In the genomic region with DNA sequence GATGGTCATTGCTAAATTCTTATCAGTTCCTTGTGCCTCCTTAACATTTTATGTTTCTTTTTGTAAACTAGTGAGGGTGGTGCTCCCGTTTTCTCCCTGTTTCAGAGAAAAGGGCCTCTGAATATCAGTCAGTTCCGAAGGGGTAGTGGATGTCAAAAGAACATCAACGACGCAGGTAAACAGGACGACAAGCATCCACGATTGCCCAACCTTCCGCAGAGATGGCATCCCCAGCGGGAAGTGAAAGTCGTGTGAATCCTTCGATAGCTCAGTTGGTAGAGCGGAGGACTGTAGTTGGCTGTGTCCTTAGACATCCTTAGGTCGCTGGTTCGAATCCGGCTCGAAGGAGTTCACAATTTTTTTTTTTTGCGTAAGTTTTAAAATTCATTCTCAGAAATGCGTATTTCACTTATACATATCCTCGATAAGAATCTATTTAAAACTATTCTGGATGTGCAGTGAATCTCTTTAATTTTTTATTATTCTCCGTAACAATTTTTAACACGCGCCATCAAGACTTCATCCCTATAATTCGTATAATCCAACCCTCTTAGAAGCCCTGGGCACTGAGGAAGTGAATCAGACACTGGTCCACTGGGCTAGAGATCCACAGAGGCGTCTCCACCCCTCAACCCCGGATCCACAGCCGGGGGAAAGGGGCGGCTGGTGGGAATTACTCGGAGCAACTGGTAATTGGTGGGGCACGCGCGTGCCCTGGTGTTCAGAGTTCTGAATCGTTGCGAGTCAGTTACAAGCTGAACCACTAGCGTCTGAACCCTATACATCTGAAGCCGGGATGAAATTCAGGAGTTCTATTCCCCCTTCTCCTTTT, we compare ENCODE assay signal across 8 cellular contexts. TPM values are rescaled to one million over a fixed set of nuclear protein-coding genes. Genes with fewer than 3 reads are reported as not detected.
DNase-seq lines count a peak whose midpoint lies in the region; ATAC-seq lines count a peak whose summit lies in the region.

No MANE protein-coding gene starts in this region.

- H3K18ac ChIP-seq in mesenchymal stem cell (ENCODE audit: low read depth in 1 of 2, low read length in 2 of 2): no peak overlapping the region

- peak overlapping the region; percentile 100 for H3K27ac Mint-ChIP-seq in effector memory CD8-positive, alpha-beta T cell

- H3K4ac ChIP-seq in mesenchymal stem cell (ENCODE audit: low read depth in 1 of 2, low read length in 2 of 2): no peak overlapping the region

- peaks cover 0 to 28% (median 21%) of the 10 kb centered on the region in 10 experiments; a peak in 18 of 20 replicates for H3K4me1 ChIP-seq in BLaER1 treated with 17β-estradiol and CSF1 and Interleukin-3, amounts not matched to agents 10 nM and 100 nM
- H3K4me1 ChIP-seq in mesenchymal stem cell (ENCODE audit: control insufficient read depth, insufficient read depth, low read depth, low read length): no peaks in the 10 kb centered on the region

- H2BK120ac ChIP-seq in mesenchymal stem cell (ENCODE audit: low read depth, low read length): no peak overlapping the region

- H3K9me3 ChIP-seq in BLaER1 treated with 17β-estradiol and CSF1 and Interleukin-3, amounts not matched to agents 10 nM and 100 nM (replicated peaks in 1 of 11): peaks cover 0 to 7% (median 0%) of the 10 kb centered on the region in 11 experiments; a peak in 4 of 22 replicates
- no peaks in the 10 kb centered on the region for H3K9me3 ChIP-seq in mesenchymal stem cell (ENCODE audit: control insufficient read depth, low read length)

- H3K23ac ChIP-seq in mesenchymal stem cell (ENCODE audit: low read length in 2 of 2): no peak overlapping the region

- peaks cover 51% of the 10 kb centered on the region for H3K36me3 Mint-ChIP-seq in effector memory CD8-positive, alpha-beta T cell (ENCODE audit: insufficient read depth)

- ATAC-seq in GM19455 (IDR thresholded peaks at IDR 0.05; ENCODE audit: unreplicated experiment): peak; percentile 77
- peak; percentile 80 for ATAC-seq in effector memory CD8-positive, alpha-beta T cell (replicated peaks)

- H3K79me1 ChIP-seq in mesenchymal stem cell (replicated peaks; ENCODE audit: low read length, poor library complexity, severe bottlenecking): no peaks in the 10 kb centered on the region

- H3K4me2 ChIP-seq in BLaER1 treated with 17β-estradiol and CSF1 and Interleukin-3, amounts not matched to agents 10 nM and 100 nM: peak overlapping the region; percentile 47 to 82 (median 67)
- H3K4me2 ChIP-seq in mesenchymal stem cell (ENCODE audit: low read length, poor library complexity, severe bottlenecking): peak overlapping the region; percentile 48

- no peaks in the 10 kb centered on the region for H4K20me1 ChIP-seq in BLaER1 treated with 17β-estradiol and CSF1 and Interleukin-3, amounts not matched to agents 10 nM and 100 nM

- no peaks in the 10 kb centered on the region for H3K36me3 ChIP-seq in BLaER1 treated with 17β-estradiol and CSF1 and Interleukin-3, amounts not matched to agents 10 nM and 100 nM
- no peaks in the 10 kb centered on the region for H3K36me3 ChIP-seq in mesenchymal stem cell (ENCODE audit: control insufficient read depth in 1 of 2, insufficient read depth in 2 of 2, low read depth in 1 of 2, low read length in 2 of 2)

- under 1% methylated on average over 24 of the region's 34 CpGs for WGBS in mesenchymal stem cell

- H3K4me3 Mint-ChIP-seq in effector memory CD8-positive, alpha-beta T cell: peak overlapping the region; percentile 97 to 98

- H2BK15ac ChIP-seq in mesenchymal stem cell (ENCODE audit: low read depth, poor library complexity, severe bottlenecking): no peak overlapping the region

- no peaks in the 10 kb centered on the region for H3K27me3 ChIP-seq in BLaER1 treated with 17β-estradiol and CSF1 and Interleukin-3, amounts not matched to agents 10 nM and 100 nM
- no peaks in the 10 kb centered on the region for H3K27me3 ChIP-seq in mesenchymal stem cell (ENCODE audit: control insufficient read depth in 1 of 2, insufficient read depth in 1 of 2, low read length in 2 of 2)

- peaks cover 7 to 10% of the 10 kb centered on the region in 2 donors for H3K27me3 Mint-ChIP-seq in effector memory CD8-positive, alpha-beta T cell

- H4K91ac ChIP-seq in mesenchymal stem cell (ENCODE audit: low read length): no peak overlapping the region

- H3K4me3 ChIP-seq in BLaER1 treated with 17β-estradiol and CSF1 and Interleukin-3, amounts not matched to agents 10 nM and 100 nM: peak overlapping the region; percentile 51 to 74 (median 66)
- peak overlapping the region; percentile 48 to 92 for H3K4me3 ChIP-seq in mesenchymal stem cell (ENCODE audit: insufficient read depth in 1 of 2, low read depth in 1 of 2, low read length in 2 of 2)

- H3K14ac ChIP-seq in mesenchymal stem cell (ENCODE audit: low read length in 2 of 2): no peak overlapping the region

- peaks cover 17 to 19% of the 10 kb centered on the region in 2 donors for H3K4me1 Mint-ChIP-seq in effector memory CD8-positive, alpha-beta T cell (ENCODE audit: low read depth in 2 of 2)

- H2BK5ac ChIP-seq in mesenchymal stem cell (ENCODE audit: low read depth, low read length, poor library complexity, severe bottlenecking): no peak overlapping the region

- H2AFZ ChIP-seq in mesenchymal stem cell (ENCODE audit: low read depth, low read length): no peak overlapping the region

- peak overlapping the region; percentile 40 for H4K8ac ChIP-seq in mesenchymal stem cell (ENCODE audit: low read length)

- H2BK12ac ChIP-seq in mesenchymal stem cell (ENCODE audit: low read length in 2 of 2): no peak overlapping the region

- H3K27ac ChIP-seq in BLaER1 treated with 17β-estradiol and CSF1 and Interleukin-3, amounts not matched to agents 10 nM and 100 nM: peak overlapping the region in 5 of 11 experiments; percentile 17 to 54 (median 37); a peak in 5 of 22 replicates
- peak overlapping the region; percentile 41 for H3K27ac ChIP-seq in mesenchymal stem cell (ENCODE audit: low read length, poor library complexity, severe bottlenecking)

- H2AK5ac ChIP-seq in mesenchymal stem cell (ENCODE audit: low read length, severe bottlenecking): no peak overlapping the region

- DNase-seq in HT-29 (ENCODE audit: low spot score) (peak; percentile 99), NK-92 (lab: John Stamatoyannopoulos, UW; ENCODE audit: unreplicated experiment) (peak; percentile 74), mesenchymal stem cell (peak; percentile 93)
- DNase-seq in activated CD8-positive, alpha-beta memory T cell treated with anti-CD3 and anti-CD28 coated beads for 1 hour (ENCODE audit: extremely low read depth in 1 of 2, low read depth in 1 of 2): peak; percentile 97
- DNase-seq in effector memory CD8-positive, alpha-beta T cell: peak; percentile 99 to 100 (median 100)
- DNase-seq in stimulated activated CD8-positive, alpha-beta memory T cell treated with anti-CD3 and anti-CD28 coated beads, Interleukin-12 subunit alpha, Interleukin-12 subunit beta, amount 100 ng/mL, for 4 hours (ENCODE audit: low read depth): peak; percentile 93

- H3K9me3 Mint-ChIP-seq in effector memory CD8-positive, alpha-beta T cell: peaks cover 4 to 9% of the 10 kb centered on the region in 2 donors

- H3K9ac ChIP-seq in BLaER1 treated with 17β-estradiol and CSF1 and Interleukin-3, amounts not matched to agents 10 nM and 100 nM: peak overlapping the region in 10 of 11 experiments; percentile 38 to 68 (median 56); a peak in 15 of 22 replicates
- peak overlapping the region; percentile 90 for H3K9ac ChIP-seq in mesenchymal stem cell (ENCODE audit: low read length)

RNA-seq across cellular contexts. Expression of gene ABT1, which starts 27.9 kb away (rescaled TPM):
- total RNA-seq in HT-29 (2014; rRNA removed; shearing (Covaris generic)): 27.0 and 32.2 TPM in 2 replicates
- polyA plus RNA-seq in mesenchymal stem cell (2013, experiment 1 of 2): 15.1 TPM
- polyA plus RNA-seq in mesenchymal stem cell (2013, experiment 2 of 2): 15.5 TPM

RNA-seq across cellular contexts. Expression of gene HMGN4, which starts 30.7 kb away (rescaled TPM):
- 23.6 and 26.3 TPM in 2 replicates for total RNA-seq in HT-29 (2014; rRNA removed; shearing (Covaris generic))
- 34.2 TPM for polyA plus RNA-seq in mesenchymal stem cell (2013, experiment 1 of 2)
- 32.7 TPM for polyA plus RNA-seq in mesenchymal stem cell (2013, experiment 2 of 2)
